27 cellular contexts compared by ENCODE assay signal in the genomic region with DNA sequence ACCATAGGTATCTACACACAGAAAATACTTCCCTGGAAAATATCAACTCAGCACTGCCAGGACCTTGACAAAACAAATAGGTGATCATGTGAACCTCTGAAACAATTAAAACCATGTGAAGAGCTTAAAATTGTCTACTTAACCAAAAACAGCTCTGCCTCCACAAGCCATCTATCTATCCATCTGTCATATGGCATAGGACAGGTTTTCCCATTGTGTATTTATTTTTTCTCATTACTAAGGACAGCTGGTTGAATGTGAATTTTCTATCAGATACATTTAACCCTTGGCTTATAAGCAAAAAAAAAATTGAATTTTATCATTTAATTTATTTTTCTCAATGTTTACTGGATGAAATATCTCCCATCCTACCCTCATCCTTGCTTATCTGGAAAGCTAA.
DNase-seq lines count a peak whose midpoint lies in the region; ATAC-seq and TF ChIP-seq lines count a peak whose summit lies in the region.
"Had no signal": no experiment of that assay in that cellular context is flagged by ENCODE, and none has a peak within 500 bp of the region (broad histone marks: within the 10 kb centered on the region; RNA-seq: fewer than 3 reads in every experiment).

No MANE protein-coding gene starts in this region.

- no peaks in the 10 kb centered on the region for H3F3A ChIP-seq in GM23338 (replicated peaks; ENCODE audit: low read depth)

- H3K36me3 Mint-ChIP-seq in GM23338 (ENCODE audit: low read depth) (no peaks in the 10 kb centered on the region), glutamatergic neuron (ENCODE audit: unreplicated experiment) (no peaks in the 10 kb centered on the region)
- H3K36me3 Mint-ChIP-seq: CD8-positive, alpha-beta T cell; T-cell had no signal

- peak overlapping the region; percentile 45; the same call in 1 of the 2 replicates for H3K4me2 ChIP-seq in GM23338
- H3K4me2 ChIP-seq: A549, PC-9 had no signal

- no peaks in the 10 kb centered on the region for H3K9me3 ChIP-seq in upper lobe of left lung
- H3K9me3 ChIP-seq: A549, Caco-2, SJCRH30 had no signal

- H3K27ac ChIP-seq in GM23338 (ENCODE audit: low read depth) (peak overlapping the region; percentile 40; the same call in 1 of the 2 replicates), upper lobe of left lung (no peak overlapping the region), substantia nigra (ENCODE audit: low read depth, low read length, poor library complexity, severe bottlenecking) (no peak overlapping the region)
- H3K27ac ChIP-seq: A549, C4-2B, HL-60, PC-9, SJCRH30 had no signal

- H3K27ac Mint-ChIP-seq in GM23338 (peak overlapping the region; percentile 81; the same call in 1 of the 2 replicates), glutamatergic neuron (ENCODE audit: unreplicated experiment) (peak overlapping the region; percentile 89)
- H3K27ac Mint-ChIP-seq: B cell; CD8-positive, alpha-beta T cell; T-cell had no signal

- DNase-seq in GM23338 (ENCODE audit: low spot score) (no peak), NCI-H1694 (lab: John Stamatoyannopoulos, UW) (peak; percentile 82), NCI-H69 (lab: John Stamatoyannopoulos, UW) (peak; percentile 59), glutamatergic neuron (no peak), upper lobe of left lung (no peak), NCI-H748 treated with DMSO at 0.1 percent for 48 hours (lab: John Stamatoyannopoulos, UW) (no peak), substantia nigra (lab: John Stamatoyannopoulos, UW) (no peak)
- DNase-seq: Caco-2; CD8-positive, alpha-beta T cell; DMS79 treated with DMSO at 0.1 percent for 48 hours; GOT3; NCI-H1092; NCI-H1436; NCI-H1930; NCI-H2107; NCI-H226; NCI-H510A; NCI-H82; PC-9; SJCRH30; T-cell had no signal

- TF ChIP-seq EP300 in upper lobe of left lung (IDR thresholded peaks at IDR 0.05), result no peak

- H3K4me3 ChIP-seq in GM23338, result no peak overlapping the region
- H3K4me3 ChIP-seq in upper lobe of left lung, result no peak overlapping the region
- H3K4me3 ChIP-seq: A549, PC-9, SJCRH30 had no signal

- H2AFZ ChIP-seq in GM23338, result no peak overlapping the region
- H2AFZ ChIP-seq: PC-9 had no signal

- H3K4me1 ChIP-seq in GM23338 (ENCODE audit: insufficient read depth), result peaks cover 42% of the 10 kb centered on the region
- H3K4me1 ChIP-seq in upper lobe of left lung, result no peaks in the 10 kb centered on the region
- H3K4me1 ChIP-seq: Caco-2 had no signal

- TF ChIP-seq CTCF in GM23338 (conservative IDR thresholded peaks at IDR 0.05; ENCODE audit: low read depth in 2 of 2), result no peak
- TF ChIP-seq CTCF in glutamatergic neuron (IDR thresholded peaks at IDR 0.05; ENCODE audit: partially characterized antibody, unreplicated experiment), result no peak
- no peak for TF ChIP-seq CTCF in upper lobe of left lung (IDR thresholded peaks at IDR 0.05)

- no peak for ATAC-seq in GM23338
- ATAC-seq in upper lobe of left lung (ENCODE audit: low FRiP score in 2 of 2), result no peak
- ATAC-seq: A549; CD8-positive, alpha-beta T cell; HCT116; Right ventricle myocardium inferior; T-cell had no signal

- no peak overlapping the region for H3K4me3 Mint-ChIP-seq in GM23338
- no peak overlapping the region for H3K4me3 Mint-ChIP-seq in glutamatergic neuron (ENCODE audit: unreplicated experiment)
- H3K4me3 Mint-ChIP-seq: B cell; CD8-positive, alpha-beta T cell; T-cell had no signal

- no peaks in the 10 kb centered on the region for H3K27me3 Mint-ChIP-seq in GM23338 (ENCODE audit: insufficient read depth, low read depth, poor library complexity)
- H3K27me3 Mint-ChIP-seq in glutamatergic neuron (ENCODE audit: unreplicated experiment), result peaks cover 2% of the 10 kb centered on the region
- H3K27me3 Mint-ChIP-seq: B cell, T-cell had no signal

- H3K36me3 ChIP-seq in GM23338 (ENCODE audit: insufficient read depth), result no peaks in the 10 kb centered on the region
- no peaks in the 10 kb centered on the region for H3K36me3 ChIP-seq in upper lobe of left lung
- H3K36me3 ChIP-seq: SJCRH30 had no signal

- H3K27me3 ChIP-seq in GM23338 (ENCODE audit: insufficient read depth) (no peaks in the 10 kb centered on the region), upper lobe of left lung (no peaks in the 10 kb centered on the region)
- H3K27me3 ChIP-seq: SJCRH30 had no signal

- peaks cover 58% of the 10 kb centered on the region for H3K4me1 Mint-ChIP-seq in GM23338
- H3K4me1 Mint-ChIP-seq in glutamatergic neuron (ENCODE audit: low read depth, unreplicated experiment), result peaks cover 41% of the 10 kb centered on the region
- H3K4me1 Mint-ChIP-seq: T-cell had no signal

- no peak for TF ChIP-seq POLR2A in upper lobe of left lung (IDR thresholded peaks at IDR 0.05)

- H3K9me2 ChIP-seq in GM23338 (ENCODE audit: insufficient read depth), result no peaks in the 10 kb centered on the region; the same call in none of the 2 replicates

- H4K20me1 ChIP-seq in GM23338 (replicated peaks; ENCODE audit: insufficient read depth), result no peaks in the 10 kb centered on the region

- no peaks in the 10 kb centered on the region for H3K79me2 ChIP-seq in GM23338 (replicated peaks; ENCODE audit: insufficient read depth)

- H3K9me3 Mint-ChIP-seq in GM23338, result no peaks in the 10 kb centered on the region
- H3K9me3 Mint-ChIP-seq in glutamatergic neuron (ENCODE audit: unreplicated experiment), result no peaks in the 10 kb centered on the region
- H3K9me3 Mint-ChIP-seq: CD8-positive, alpha-beta T cell had no signal

TF ChIP-seq in GM23338, 12 proteins besides CTCF, POLR2A, EP300 and RAD21 (continues in another document):
- TF ChIP-seq, protein P1, sequence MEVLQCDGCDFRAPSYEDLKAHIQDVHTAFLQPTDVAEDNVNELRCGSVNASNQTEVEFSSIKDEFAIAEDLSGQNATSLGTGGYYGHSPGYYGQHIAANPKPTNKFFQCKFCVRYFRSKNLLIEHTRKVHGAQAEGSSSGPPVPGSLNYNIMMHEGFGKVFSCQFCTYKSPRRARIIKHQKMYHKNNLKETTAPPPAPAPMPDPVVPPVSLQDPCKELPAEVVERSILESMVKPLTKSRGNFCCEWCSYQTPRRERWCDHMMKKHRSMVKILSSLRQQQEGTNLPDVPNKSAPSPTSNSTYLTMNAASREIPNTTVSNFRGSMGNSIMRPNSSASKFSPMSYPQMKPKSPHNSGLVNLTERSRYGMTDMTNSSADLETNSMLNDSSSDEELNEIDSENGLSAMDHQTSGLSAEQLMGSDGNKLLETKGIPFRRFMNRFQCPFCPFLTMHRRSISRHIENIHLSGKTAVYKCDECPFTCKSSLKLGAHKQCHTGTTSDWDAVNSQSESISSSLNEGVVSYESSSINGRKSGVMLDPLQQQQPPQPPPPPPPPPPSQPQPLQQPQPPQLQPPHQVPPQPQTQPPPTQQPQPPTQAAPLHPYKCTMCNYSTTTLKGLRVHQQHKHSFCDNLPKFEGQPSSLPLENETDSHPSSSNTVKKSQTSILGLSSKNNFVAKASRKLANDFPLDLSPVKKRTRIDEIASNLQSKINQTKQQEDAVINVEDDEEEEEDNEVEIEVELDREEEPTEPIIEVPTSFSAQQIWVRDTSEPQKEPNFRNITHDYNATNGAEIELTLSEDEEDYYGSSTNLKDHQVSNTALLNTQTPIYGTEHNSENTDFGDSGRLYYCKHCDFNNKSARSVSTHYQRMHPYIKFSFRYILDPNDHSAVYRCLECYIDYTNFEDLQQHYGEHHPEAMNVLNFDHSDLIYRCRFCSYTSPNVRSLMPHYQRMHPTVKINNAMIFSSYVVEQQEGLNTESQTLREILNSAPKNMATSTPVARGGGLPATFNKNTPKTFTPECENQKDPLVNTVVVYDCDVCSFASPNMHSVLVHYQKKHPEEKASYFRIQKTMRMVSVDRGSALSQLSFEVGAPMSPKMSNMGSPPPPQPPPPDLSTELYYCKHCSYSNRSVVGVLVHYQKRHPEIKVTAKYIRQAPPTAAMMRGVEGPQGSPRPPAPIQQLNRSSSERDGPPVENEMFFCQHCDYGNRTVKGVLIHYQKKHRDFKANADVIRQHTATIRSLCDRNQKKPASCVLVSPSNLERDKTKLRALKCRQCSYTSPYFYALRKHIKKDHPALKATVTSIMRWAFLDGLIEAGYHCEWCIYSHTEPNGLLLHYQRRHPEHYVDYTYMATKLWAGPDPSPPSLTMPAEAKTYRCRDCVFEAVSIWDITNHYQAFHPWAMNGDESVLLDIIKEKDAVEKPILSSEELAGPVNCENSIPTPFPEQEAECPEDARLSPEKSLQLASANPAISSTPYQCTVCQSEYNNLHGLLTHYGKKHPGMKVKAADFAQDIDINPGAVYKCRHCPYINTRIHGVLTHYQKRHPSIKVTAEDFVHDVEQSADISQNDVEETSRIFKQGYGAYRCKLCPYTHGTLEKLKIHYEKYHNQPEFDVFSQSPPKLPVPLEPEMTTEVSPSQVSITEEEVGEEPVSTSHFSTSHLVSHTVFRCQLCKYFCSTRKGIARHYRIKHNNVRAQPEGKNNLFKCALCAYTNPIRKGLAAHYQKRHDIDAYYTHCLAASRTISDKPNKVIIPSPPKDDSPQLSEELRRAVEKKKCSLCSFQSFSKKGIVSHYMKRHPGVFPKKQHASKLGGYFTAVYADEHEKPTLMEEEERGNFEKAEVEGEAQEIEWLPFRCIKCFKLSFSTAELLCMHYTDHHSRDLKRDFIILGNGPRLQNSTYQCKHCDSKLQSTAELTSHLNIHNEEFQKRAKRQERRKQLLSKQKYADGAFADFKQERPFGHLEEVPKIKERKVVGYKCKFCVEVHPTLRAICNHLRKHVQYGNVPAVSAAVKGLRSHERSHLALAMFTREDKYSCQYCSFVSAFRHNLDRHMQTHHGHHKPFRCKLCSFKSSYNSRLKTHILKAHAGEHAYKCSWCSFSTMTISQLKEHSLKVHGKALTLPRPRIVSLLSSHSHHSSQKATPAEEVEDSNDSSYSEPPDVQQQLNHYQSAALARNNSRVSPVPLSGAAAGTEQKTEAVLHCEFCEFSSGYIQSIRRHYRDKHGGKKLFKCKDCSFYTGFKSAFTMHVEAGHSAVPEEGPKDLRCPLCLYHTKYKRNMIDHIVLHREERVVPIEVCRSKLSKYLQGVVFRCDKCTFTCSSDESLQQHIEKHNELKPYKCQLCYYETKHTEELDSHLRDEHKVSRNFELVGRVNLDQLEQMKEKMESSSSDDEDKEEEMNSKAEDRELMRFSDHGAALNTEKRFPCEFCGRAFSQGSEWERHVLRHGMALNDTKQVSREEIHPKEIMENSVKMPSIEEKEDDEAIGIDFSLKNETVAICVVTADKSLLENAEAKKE (CRISPR knock-in tag; IDR thresholded peaks at IDR 0.05), result no peak
- no peak for TF ChIP-seq ZNF331 (CRISPR knock-in tag; IDR thresholded peaks at IDR 0.05; ENCODE audit: low read depth)
- TF ChIP-seq JUNB (IDR thresholded peaks at IDR 0.05; ENCODE audit: unreplicated experiment), result no peak
- TF ChIP-seq EZH2 (IDR thresholded peaks at IDR 0.05; ENCODE audit: low read depth, unreplicated experiment), result no peak
- TF ChIP-seq NANOG (IDR thresholded peaks at IDR 0.05; ENCODE audit: borderline replicate concordance), result no peak
- no peak for TF ChIP-seq STAT1 (IDR thresholded peaks at IDR 0.05; ENCODE audit: unreplicated experiment)
- no peak for TF ChIP-seq ZNF114 (CRISPR knock-in tag; IDR thresholded peaks at IDR 0.05)

Comparison
In these comparisons a context has a peak if more than half of its experiments do, and no peak if none do; other contexts are left out.
1. DNase-seq: peak in NCI-H1694 (single experiment) and NCI-H69 (single experiment); none in GM23338 (single experiment), glutamatergic neuron (single experiment), upper lobe of left lung (0 of 2), NCI-H748 treated with DMSO at 0.1 percent for 48 hours (single experiment) and substantia nigra (0 of 49).